Comparison of ENCODE assay signal across 11 cellular contexts in the genomic region with DNA sequence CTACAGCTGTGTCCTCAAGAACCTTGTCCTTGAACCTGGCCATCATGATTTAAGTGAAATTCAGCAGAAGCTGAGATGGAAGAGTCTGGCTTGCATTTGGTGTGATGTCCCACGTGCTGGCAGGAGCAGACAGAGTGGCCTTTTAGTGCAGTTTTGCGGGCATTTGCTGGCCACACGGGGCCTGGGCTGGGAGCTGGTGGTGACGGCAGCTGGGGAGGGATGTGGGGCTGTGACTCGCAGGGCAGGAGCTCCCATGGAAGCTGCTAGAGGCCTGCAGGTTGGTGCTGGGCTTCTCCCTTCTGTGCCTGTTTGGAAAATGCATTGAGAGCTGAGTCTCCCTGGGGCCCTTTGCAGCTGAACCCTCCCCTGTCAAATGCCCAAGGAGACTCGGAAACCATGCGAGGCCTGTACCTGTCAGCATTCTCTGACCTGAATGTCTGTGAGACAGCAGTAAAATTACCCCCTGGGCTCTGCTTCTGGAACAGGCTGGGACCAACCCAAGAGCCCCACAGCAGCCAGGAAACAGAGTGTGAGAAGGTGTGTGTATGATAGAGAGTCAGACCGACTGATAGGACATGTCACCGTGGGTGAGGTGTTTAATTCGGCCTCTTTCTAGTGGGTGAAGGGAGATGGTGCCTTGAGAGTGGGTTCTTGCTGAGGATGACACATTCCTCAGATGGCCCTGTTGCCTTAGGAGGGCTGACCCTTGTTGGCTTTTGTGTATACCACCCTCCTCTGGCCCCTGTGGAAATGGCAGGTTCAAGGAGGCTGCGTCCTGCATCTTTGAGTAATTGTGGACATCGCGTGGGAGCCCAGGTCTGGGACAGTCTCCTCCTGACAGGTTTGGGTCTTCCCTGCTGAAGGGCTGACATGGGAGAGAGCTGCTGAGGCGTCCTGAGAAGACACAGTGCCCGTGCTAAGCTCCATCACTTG.
DNase-seq lines count a peak whose midpoint lies in the region; ATAC-seq and TF ChIP-seq lines count a peak whose summit lies in the region.
"Had no signal": no experiment of that assay in that cellular context is flagged by ENCODE, and none has a peak within 500 bp of the region (broad histone marks: within the 10 kb centered on the region; RNA-seq: fewer than 3 reads in every experiment).

No MANE protein-coding gene starts in this region.

- POLR2A ChIA-PET in activated CD8-positive, alpha-beta T cell treated with anti-CD3 and anti-CD28 coated beads, Interleukin-2, amount 10 ng/mL, durations not matched to agents 7 days and 5 days (lab: Charles Lee): interaction anchor here (0.6 kb wide), 1 partner anchor 12 kb away, joined by 3 read pairs; no protein-coding TSS in a partner anchor
- POLR2A ChIA-PET in activated CD8-positive, alpha-beta T cell treated with anti-CD3 and anti-CD28 coated beads for 36 hours (lab: Charles Lee): no interaction called here
- POLR2A ChIA-PET in Panc1 (lab: Charles Lee): no interaction called here
- POLR2A ChIA-PET in activated CD4-positive, alpha-beta T cell treated with anti-CD3 and anti-CD28 coated beads for 36 hours (lab: Charles Lee): no interaction called here

- H3K4me3 ChIP-seq in Panc1 (ENCODE audit: low read depth in 2 of 2, low read length in 2 of 2) (no peak overlapping the region), heart right ventricle (no peak overlapping the region), skeletal muscle tissue (ENCODE audit: low read length in 3 of 3) (no peak overlapping the region)
- H3K4me3 ChIP-seq: GM23248 had no signal

- no TSS peak for BruUV-seq in Panc1 (replicated peaks; lab: Mats Ljungman, UMichigan)

- no peaks in the 10 kb centered on the region for H3K27me3 ChIP-seq in Panc1 (ENCODE audit: control insufficient read depth, insufficient read depth, low read length)
- no peaks in the 10 kb centered on the region for H3K27me3 ChIP-seq in heart right ventricle
- no peaks in the 10 kb centered on the region for H3K27me3 ChIP-seq in skeletal muscle tissue (ENCODE audit: control insufficient read depth in 3 of 3, insufficient read depth in 3 of 3, low read length in 3 of 3)

- peaks cover 21% of the 10 kb centered on the region for H3K36me3 Mint-ChIP-seq in activated CD8-positive, alpha-beta T cell treated with anti-CD3 and anti-CD28 coated beads, Interleukin-2, amount 10 ng/mL, durations not matched to agents 7 days and 5 days (ENCODE audit: low read depth)
- peaks cover 5% of the 10 kb centered on the region for H3K36me3 Mint-ChIP-seq in activated CD8-positive, alpha-beta T cell treated with anti-CD3 and anti-CD28 coated beads for 36 hours (ENCODE audit: low read depth)
- H3K36me3 Mint-ChIP-seq in activated CD4-positive, alpha-beta T cell treated with anti-CD3 and anti-CD28 coated beads for 36 hours (ENCODE audit: low read depth): peaks cover 12% of the 10 kb centered on the region

- no peaks in the 10 kb centered on the region for H3K27me3 Mint-ChIP-seq in activated CD8-positive, alpha-beta T cell treated with anti-CD3 and anti-CD28 coated beads, Interleukin-2, amount 10 ng/mL, durations not matched to agents 7 days and 5 days (ENCODE audit: low read depth)
- no peaks in the 10 kb centered on the region for H3K27me3 Mint-ChIP-seq in activated CD8-positive, alpha-beta T cell treated with anti-CD3 and anti-CD28 coated beads for 36 hours
- H3K27me3 Mint-ChIP-seq in activated CD4-positive, alpha-beta T cell treated with anti-CD3 and anti-CD28 coated beads for 36 hours: no peaks in the 10 kb centered on the region

- H3K36me3 ChIP-seq in Panc1 (ENCODE audit: control insufficient read depth, insufficient read depth, low read length): no peaks in the 10 kb centered on the region
- H3K36me3 ChIP-seq in heart right ventricle: peaks cover 0 to 17% (median 0%) of the 10 kb centered on the region in 9 donors
- peaks cover 0 to 9% (median 7%) of the 10 kb centered on the region in 3 donors for H3K36me3 ChIP-seq in skeletal muscle tissue (ENCODE audit: control insufficient read depth in 3 of 3, insufficient read depth in 3 of 3, low read length in 3 of 3)

- CTCF ChIA-PET in activated CD8-positive, alpha-beta T cell treated with anti-CD3 and anti-CD28 coated beads, Interleukin-2, amount 10 ng/mL, durations not matched to agents 7 days and 5 days (lab: Charles Lee): interaction anchor here (8.1 kb wide), 1 partner anchor 158 kb away, joined by 62 read pairs; no protein-coding TSS in a partner anchor
- CTCF ChIA-PET in activated CD8-positive, alpha-beta T cell treated with anti-CD3 and anti-CD28 coated beads for 36 hours (lab: Charles Lee): interaction anchor here (0.9 to 4.9 kb wide), 3 partner anchors 9 to 158 kb away, joined by 3 to 24 read pairs (median 3); no protein-coding TSS in a partner anchor
- CTCF ChIA-PET in Panc1 (lab: Charles Lee): no interaction called here
- CTCF ChIA-PET in activated CD4-positive, alpha-beta T cell treated with anti-CD3 and anti-CD28 coated beads for 36 hours (lab: Charles Lee): no interaction called here

- intact Hi-C loops in activated CD8-positive, alpha-beta T cell treated with anti-CD3 and anti-CD28 coated beads for 36 hours (cut with micrococcal nuclease): no loop called here
- intact Hi-C loops in Panc1 (cut with micrococcal nuclease; ENCODE audit: unreplicated experiment): no loop called here
- intact Hi-C loops in heart right ventricle (cut with DNase I): no loop called here
- intact Hi-C loops in activated CD4-positive, alpha-beta T cell treated with anti-CD3 and anti-CD28 coated beads for 36 hours (cut with DNase I, micrococcal nuclease): loop anchor here in 1 of 2 experiments (2.0 kb wide), 1 partner anchor 159 kb away; no protein-coding TSS in a partner anchor

- no peaks in the 10 kb centered on the region for H3K9me3 Mint-ChIP-seq in activated CD8-positive, alpha-beta T cell treated with anti-CD3 and anti-CD28 coated beads, Interleukin-2, amount 10 ng/mL, durations not matched to agents 7 days and 5 days (ENCODE audit: insufficient read depth)
- no peaks in the 10 kb centered on the region for H3K9me3 Mint-ChIP-seq in activated CD8-positive, alpha-beta T cell treated with anti-CD3 and anti-CD28 coated beads for 36 hours
- no peaks in the 10 kb centered on the region for H3K9me3 Mint-ChIP-seq in activated CD4-positive, alpha-beta T cell treated with anti-CD3 and anti-CD28 coated beads for 36 hours (ENCODE audit: low read depth)

- no peak for DNase-seq in activated CD8-positive, alpha-beta T cell treated with anti-CD3 and anti-CD28 coated beads, Interleukin-2, amount 10 ng/mL, durations not matched to agents 7 days and 5 days
- no peak for DNase-seq in activated CD8-positive, alpha-beta T cell treated with anti-CD3 and anti-CD28 coated beads for 36 hours
- no peak for DNase-seq in Panc1 (ENCODE audit: low read depth, low spot score)
- no peak for DNase-seq in heart right ventricle
- DNase-seq in activated CD4-positive, alpha-beta T cell treated with anti-CD3 and anti-CD28 coated beads for 36 hours: no peak
- DNase-seq in AML-193 (lab: John Stamatoyannopoulos, UW): no peak
- DNase-seq in activated CD8-positive, alpha-beta memory T cell treated with anti-CD3 and anti-CD28 coated beads, Interleukin-2, amount 50 U/mL, for 4 hours: no peak
- DNase-seq: activated gamma-delta T cell, GM23248, NCI-H226 had no signal

- WGBS in heart right ventricle, 2 donors: 78 to 84% methylated on average over 15 of the region's 15 CpGs

- H3K27ac ChIP-seq in Panc1 (ENCODE audit: low read length) (no peak overlapping the region), heart right ventricle (no peak overlapping the region), skeletal muscle tissue (ENCODE audit: low read depth, low read length) (peak overlapping the region; percentile 11)
- H3K27ac ChIP-seq: GM23248 had no signal

- no peak for TF ChIP-seq CTCF in activated CD8-positive, alpha-beta T cell treated with anti-CD3 and anti-CD28 coated beads for 36 hours (IDR thresholded peaks at IDR 0.05)
- TF ChIP-seq CTCF in Panc1 (IDR thresholded peaks at IDR 0.05): peak; percentile 30; the same call in 1 of the 2 replicates
- peak in 2 of 9 donors; percentile 12 to 22 for TF ChIP-seq CTCF in heart right ventricle (IDR thresholded peaks at IDR 0.05)

- in situ Hi-C loops in Panc1 (cut with HindIII; ENCODE audit: low pct_unique_long_range_greater_than_20kb, low sequenced_read_pairs): no loop called here

- H3K27ac Mint-ChIP-seq in activated CD8-positive, alpha-beta T cell treated with anti-CD3 and anti-CD28 coated beads, Interleukin-2, amount 10 ng/mL, durations not matched to agents 7 days and 5 days: peak overlapping the region; percentile 21
- no peak overlapping the region for H3K27ac Mint-ChIP-seq in activated CD8-positive, alpha-beta T cell treated with anti-CD3 and anti-CD28 coated beads for 36 hours
- no peak overlapping the region for H3K27ac Mint-ChIP-seq in activated CD4-positive, alpha-beta T cell treated with anti-CD3 and anti-CD28 coated beads for 36 hours

- H3K4me3 Mint-ChIP-seq in activated CD8-positive, alpha-beta T cell treated with anti-CD3 and anti-CD28 coated beads, Interleukin-2, amount 10 ng/mL, durations not matched to agents 7 days and 5 days: no peak overlapping the region
- H3K4me3 Mint-ChIP-seq in activated CD8-positive, alpha-beta T cell treated with anti-CD3 and anti-CD28 coated beads for 36 hours: no peak overlapping the region
- H3K4me3 Mint-ChIP-seq in activated CD4-positive, alpha-beta T cell treated with anti-CD3 and anti-CD28 coated beads for 36 hours: no peak overlapping the region

- peaks cover 21% of the 10 kb centered on the region for H3K4me1 Mint-ChIP-seq in activated CD8-positive, alpha-beta T cell treated with anti-CD3 and anti-CD28 coated beads, Interleukin-2, amount 10 ng/mL, durations not matched to agents 7 days and 5 days (ENCODE audit: low read depth)
- peaks cover 12% of the 10 kb centered on the region for H3K4me1 Mint-ChIP-seq in activated CD8-positive, alpha-beta T cell treated with anti-CD3 and anti-CD28 coated beads for 36 hours (ENCODE audit: low read depth)
- peaks cover 14% of the 10 kb centered on the region for H3K4me1 Mint-ChIP-seq in activated CD4-positive, alpha-beta T cell treated with anti-CD3 and anti-CD28 coated beads for 36 hours

- ATAC-seq in activated CD8-positive, alpha-beta T cell treated with anti-CD3 and anti-CD28 coated beads, Interleukin-2, amount 10 ng/mL, durations not matched to agents 7 days and 5 days: no peak
- ATAC-seq in activated CD8-positive, alpha-beta T cell treated with anti-CD3 and anti-CD28 coated beads for 36 hours: no peak
- ATAC-seq in Panc1 (no peak), heart right ventricle (peak in 5 of 8 donors; percentile 10 to 53 (median 19))
- no peak for ATAC-seq in activated CD4-positive, alpha-beta T cell treated with anti-CD3 and anti-CD28 coated beads for 36 hours

- no peaks in the 10 kb centered on the region for H3K9me3 ChIP-seq in Panc1 (ENCODE audit: control insufficient read depth, insufficient read depth, low read depth, low read length)
- no peaks in the 10 kb centered on the region for H3K9me3 ChIP-seq in heart right ventricle
- H3K9me3 ChIP-seq in skeletal muscle tissue (ENCODE audit: control insufficient read depth in 3 of 3, low read length in 3 of 3): no peaks in the 10 kb centered on the region

- H3K9ac ChIP-seq in skeletal muscle tissue (ENCODE audit: low read depth in 1 of 3, low read length in 3 of 3): no peak overlapping the region
- H3K9ac ChIP-seq: GM23248 had no signal

- H3K4me1 ChIP-seq in Panc1 (ENCODE audit: control insufficient read depth, insufficient read depth, low read length): peaks cover 3% of the 10 kb centered on the region; the same call in 1 of the 2 replicates
- H3K4me1 ChIP-seq in heart right ventricle: peaks cover 2 to 53% (median 36%) of the 10 kb centered on the region in 9 donors
- peaks cover 55 to 78% (median 65%) of the 10 kb centered on the region in 3 donors for H3K4me1 ChIP-seq in skeletal muscle tissue (ENCODE audit: control insufficient read depth in 3 of 3, insufficient read depth in 3 of 3, low read length in 3 of 3)

Comparison
In these comparisons a context has a peak if more than half of its experiments do, and no peak if none do; other contexts are left out.
1. ATAC-seq: peak in heart right ventricle (5 of 8); none in activated CD8-positive, alpha-beta T cell treated with anti-CD3 and anti-CD28 coated beads, Interleukin-2, amount 10 ng/mL, durations not matched to agents 7 days and 5 days (single experiment), activated CD8-positive, alpha-beta T cell treated with anti-CD3 and anti-CD28 coated beads for 36 hours (single experiment), Panc1 (single experiment) and activated CD4-positive, alpha-beta T cell treated with anti-CD3 and anti-CD28 coated beads for 36 hours (single experiment).
2. CTCF ChIA-PET loops: an anchor here in activated CD8-positive, alpha-beta T cell treated with anti-CD3 and anti-CD28 coated beads, Interleukin-2, amount 10 ng/mL, durations not matched to agents 7 days and 5 days (8.1 kb wide) and activated CD8-positive, alpha-beta T cell treated with anti-CD3 and anti-CD28 coated beads for 36 hours (0.9 to 4.9 kb wide); none called in Panc1 and activated CD4-positive, alpha-beta T cell treated with anti-CD3 and anti-CD28 coated beads for 36 hours.